Comparison of ENCODE assay signal across 8 cellular contexts in the genomic region with DNA sequence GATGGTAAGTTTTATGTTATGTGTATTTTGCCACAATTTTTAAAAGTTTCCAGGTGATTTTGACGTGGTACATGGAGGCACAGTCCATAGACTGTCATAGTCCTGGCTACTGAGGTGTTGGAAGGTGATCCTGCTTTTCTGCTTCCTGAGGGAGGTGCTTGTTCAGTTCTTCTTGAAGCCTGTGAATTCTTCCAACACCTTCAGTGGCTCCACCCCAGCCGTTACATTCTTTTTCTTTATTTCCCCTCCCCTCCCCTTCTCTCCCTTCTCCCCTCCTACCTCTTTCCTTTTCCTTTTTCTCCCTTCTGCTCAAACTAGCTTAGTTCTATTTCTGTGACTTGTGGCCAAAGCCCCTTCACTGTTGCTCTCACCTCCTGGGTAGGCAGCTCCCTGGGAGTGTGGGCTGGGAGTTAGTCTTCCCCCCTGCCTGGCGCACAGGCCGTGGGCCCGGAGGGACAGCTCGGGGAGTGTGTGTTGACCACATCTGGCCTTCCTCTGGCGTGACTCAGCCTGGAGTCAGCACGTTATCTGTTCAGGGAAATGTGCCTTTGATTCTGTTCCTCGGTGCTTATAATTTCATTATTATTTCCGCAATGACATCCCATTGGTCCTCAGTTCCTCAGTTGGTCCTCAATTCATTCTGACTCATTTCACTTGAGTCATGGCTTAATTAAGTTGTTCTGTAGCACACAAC.
DNase-seq lines count a peak whose midpoint lies in the region; ATAC-seq and TF ChIP-seq lines count a peak whose summit lies in the region.

No MANE protein-coding gene starts in this region.

- TF ChIP-seq CTCF in upper lobe of left lung (IDR thresholded peaks at IDR 0.05) = no peak

- no peaks in the 10 kb centered on the region for H3K4me1 ChIP-seq in upper lobe of left lung

- TF ChIP-seq EP300 in upper lobe of left lung (IDR thresholded peaks at IDR 0.05) = no peak

- H3K27ac ChIP-seq in upper lobe of left lung = no peak overlapping the region

- no peak overlapping the region for H3K4me3 ChIP-seq in upper lobe of left lung

- WGBS in upper lobe of left lung, 2 donors = 52% methylated on average over 10 of the region's 10 CpGs

- H3K9me3 ChIP-seq in upper lobe of left lung = peaks cover 3 to 7% (median 6%) of the 10 kb centered on the region in 4 donors

- TF ChIP-seq POLR2A in upper lobe of left lung (IDR thresholded peaks at IDR 0.05) = no peak

- H3K36me3 ChIP-seq in upper lobe of left lung = no peaks in the 10 kb centered on the region

- ATAC-seq in Right ventricle myocardium superior (ENCODE audit: poor library complexity) (peak; percentile 29), upper lobe of left lung (ENCODE audit: low FRiP score in 2 of 2) (peak; percentile 46 to 90), HG02840 (IDR thresholded peaks at IDR 0.05; ENCODE audit: low FRiP score, unreplicated experiment) (no peak)

- intact Hi-C loops in Right ventricle myocardium superior (cut with DNase I) = no loop called here
- intact Hi-C loops in cardiac septum (cut with DNase I) = no loop called here

- H3K27me3 ChIP-seq in upper lobe of left lung = no peaks in the 10 kb centered on the region

- DNase-seq in Right ventricle myocardium superior = no peak
- DNase-seq in cardiac septum (ENCODE audit: low spot score) = no peak
- DNase-seq in SW 1271 (lab: John Stamatoyannopoulos, UW) = peak; percentile 83 to 94
- DNase-seq in fibroblast of the conjunctiva (ENCODE audit: low read depth) = peak; percentile 71
- peak in 1 of 2 donors; percentile 68 for DNase-seq in upper lobe of left lung
- no peak for DNase-seq in NCI-H2196 treated with DMSO at 0.1 percent for 48 hours (lab: John Stamatoyannopoulos, UW; ENCODE audit: unreplicated experiment)
- no peak for DNase-seq in RPMI8226

Comparison
In these comparisons a context has a peak if more than half of its experiments do, and no peak if none do; other contexts are left out.
1. DNase-seq: peak in SW 1271 (2 of 2) and fibroblast of the conjunctiva (single experiment); none in Right ventricle myocardium superior (single experiment), cardiac septum (single experiment), NCI-H2196 treated with DMSO at 0.1 percent for 48 hours (single experiment) and RPMI8226 (single experiment).